In the genomic region with DNA sequence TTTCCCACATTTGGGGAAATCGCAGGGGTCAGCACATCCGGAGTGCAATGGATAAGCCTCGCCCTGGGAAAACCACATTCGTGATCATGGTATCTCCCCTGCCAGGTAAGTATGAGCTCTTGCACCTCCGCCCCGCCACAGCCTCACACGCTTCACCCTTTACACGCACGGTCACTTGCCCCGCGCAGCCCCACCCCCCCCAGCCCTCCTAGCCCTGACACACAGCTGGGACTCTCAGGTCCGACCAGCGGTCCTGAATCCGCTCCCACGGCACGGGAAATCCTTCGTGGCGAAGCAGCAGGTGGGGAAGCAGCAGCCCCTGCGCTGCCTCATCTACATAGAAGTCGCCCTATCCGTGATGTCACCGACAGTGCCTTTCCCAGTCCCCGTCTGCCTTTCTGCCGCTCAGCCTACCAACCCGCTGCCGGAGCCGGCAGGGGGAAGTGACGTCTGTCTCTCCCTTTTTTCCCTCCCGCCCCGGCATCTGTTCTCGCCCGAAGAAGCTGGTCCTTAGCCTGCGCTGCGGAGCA, we compare ENCODE assay signal across 8 cellular contexts. TPM values are rescaled to one million over a fixed set of nuclear protein-coding genes. Genes with fewer than 3 reads are reported as not detected.
DNase-seq lines count a peak whose midpoint lies in the region; ATAC-seq and TF ChIP-seq lines count a peak whose summit lies in the region.
"Not testable (repeated sequence)": the region's sequence is repeated elsewhere in the genome, so short reads cannot be mapped to it uniquely, and the experiment has no call there.

No MANE protein-coding gene starts in this region.

- peak overlapping the region; percentile 100 for H3K9ac ChIP-seq in KMS-11

- TF ChIP-seq CTCF in KMS-11 (conservative IDR thresholded peaks at IDR 0.05; ENCODE audit: low read depth, low read length); natural killer cell (IDR thresholded peaks at IDR 0.05): not testable (repeated sequence)

- H3K27ac ChIP-seq in KMS-11: peak overlapping the region; percentile 100

- not testable (repeated sequence) for H4K20me1 ChIP-seq in KMS-11 (ENCODE audit: insufficient read depth)

- H3K9me3 Mint-ChIP-seq in natural killer cell: not testable (repeated sequence)

- H3K27me3 Mint-ChIP-seq in natural killer cell (ENCODE audit: low read depth in 2 of 2): not testable (repeated sequence)

- H3K27ac Mint-ChIP-seq in natural killer cell: peak overlapping the region; percentile 88 to 90

- H3K4me1 ChIP-seq in KMS-11 (ENCODE audit: low read depth, poor library complexity, severe bottlenecking): peaks cover 15% of the 10 kb centered on the region

- DNase-seq in DMS 273 (lab: John Stamatoyannopoulos, UW; ENCODE audit: unreplicated experiment) (peak; percentile 68), SKM-1 treated with dmso at 0.1 percent for 144 hours (lab: John Stamatoyannopoulos, UW; ENCODE audit: unreplicated experiment) (peak; percentile 72), fibroblast of peridontal ligament (ENCODE audit: extremely low read depth) (peak; percentile 41), natural killer cell (peak; percentile 35)
- DNase-seq in activated naive CD4-positive, alpha-beta T cell (lab: John Stamatoyannopoulos, UW): peak; percentile 49 to 67 (median 59)
- peak; percentile 41 for DNase-seq in stimulated activated CD8-positive, alpha-beta memory T cell treated with anti-CD3 and anti-CD28 coated beads, Interleukin-7, amount 100 ng/mL, for 24 hours (ENCODE audit: low read depth)

- peak overlapping the region; percentile 75 for H3K4me3 Mint-ChIP-seq in natural killer cell

- H3K36me3 ChIP-seq in KMS-11 (ENCODE audit: insufficient read depth): not testable (repeated sequence)

- H3K27me3 ChIP-seq in KMS-11 (ENCODE audit: insufficient read depth, low read depth): not testable (repeated sequence)

- peak; percentile 55 for ATAC-seq in GM21723 (IDR thresholded peaks at IDR 0.05; ENCODE audit: unreplicated experiment)
- ATAC-seq in natural killer cell: peak; percentile 67 to 74 (median 69)

- not testable (repeated sequence) for H3K36me3 Mint-ChIP-seq in natural killer cell

- not testable (repeated sequence) for H3K4me3 ChIP-seq in KMS-11 (IDR thresholded peaks at IDR 0.05; ENCODE audit: insufficient read depth, low read depth, low read length)

- H3K79me2 ChIP-seq in KMS-11 (ENCODE audit: insufficient read depth, low read depth): not testable (repeated sequence)

- H2AFZ ChIP-seq in KMS-11 (ENCODE audit: low read depth): peak overlapping the region; percentile 89; the same call in 1 of the 2 replicates

- intact Hi-C loops in natural killer cell (cut with micrococcal nuclease): not testable (repeated sequence)

- peak overlapping the region; percentile 68; the same call in 1 of the 2 replicates for H3K4me2 ChIP-seq in KMS-11

- H3K4me1 Mint-ChIP-seq in natural killer cell: not testable (repeated sequence)

RNA-seq across cellular contexts. Expression of a gene that starts 31.9 kb away (rescaled TPM):
- not detected for total RNA-seq in natural killer cell
